ENCODE assay signal across 9 cellular contexts in genomic region chr20:62302341-62303048, GRCh38. TPM values are rescaled to one million over a fixed set of nuclear protein-coding genes. Genes with fewer than 3 reads are reported as not detected.
A peak's percentile ranks its signal among the peaks of the same experiment; 100 is the strongest.
DNase-seq lines count a peak whose midpoint lies in the region; ATAC-seq, FAIRE-seq and TF ChIP-seq lines count a peak whose summit lies in the region.
"Had no signal": no experiment of that assay in that cellular context is flagged by ENCODE, and none has a peak within 500 bp of the region (broad histone marks: within the 10 kb centered on the region; RNA-seq: fewer than 3 reads in every experiment).

Gene ADRM1 (plus strand): TSS chr20:62302997. CDS start chr20:62303569, 572 bp downstream.

- no peaks in the 10 kb centered on the region for H3K9me3 ChIP-seq in kidney (ENCODE audit: control insufficient read depth in 1 of 2, low read length in 2 of 2)

- TF ChIP-seq CTCF in kidney (IDR thresholded peaks at IDR 0.05; ENCODE audit: borderline replicate concordance, extremely low read depth, insufficient read depth) = peak; percentile 89

- H3K4me1 ChIP-seq in kidney (ENCODE audit: control insufficient read depth in 1 of 2, insufficient read depth in 1 of 2, low read depth in 1 of 2, low read length in 2 of 2) = peaks cover 21 to 28% of the 10 kb centered on the region in 2 donors

- DNase-seq in AML-193 (lab: John Stamatoyannopoulos, UW) (peak; percentile 83 to 86), NCI-H446 treated with DMSO at 0.1 percent for 48 hours (lab: John Stamatoyannopoulos, UW) (peak; percentile 93), cerebellar nuclear complex (lab: John Stamatoyannopoulos, UW) (peak; percentile 72 to 76), kidney (peak; percentile 99)
- peak; percentile 98 for DNase-seq in activated CD4-positive, CD25-positive, alpha-beta regulatory T cell treated with anti-CD3 and anti-CD28 coated beads, Interleukin-2, amount 50 U/mL, for 72 hours
- peak; percentile 96 for DNase-seq in stimulated activated CD4-positive, alpha-beta T cell treated with anti-CD3 and anti-CD28 coated beads, Interleukin-15, amount 100 ng/mL, for 24 hours

- no peak for FAIRE-seq in kidney (lab: Jason Lieb, UNC)
- FAIRE-seq: islet of Langerhans had no signal

- intact Hi-C loops in kidney (cut with DNase I) = loop anchor here (5.0 kb wide), 1 partner anchor 75 kb away; no protein-coding TSS in a partner anchor

- peak; percentile 83 for ATAC-seq in GM19035 (IDR thresholded peaks at IDR 0.05; ENCODE audit: unreplicated experiment)
- peak; percentile 87 for ATAC-seq in HG03354 (IDR thresholded peaks at IDR 0.05; ENCODE audit: poor library complexity, severe bottlenecking, unreplicated experiment)

- H3K9ac ChIP-seq in kidney (ENCODE audit: low read length in 2 of 2) = peak within 1 kb of the TSS; percentile 86 to 90

- peaks cover 0 to 23% of the 10 kb centered on the region in 2 donors for H3K36me3 ChIP-seq in kidney (ENCODE audit: control insufficient read depth in 1 of 2, insufficient read depth in 2 of 2, low read length in 2 of 2)

- peak within 1 kb of the TSS; percentile 68 to 82 for H3K4me3 ChIP-seq in kidney (ENCODE audit: low read length in 2 of 2)

- peak within 1 kb of the TSS; percentile 98 to 99 for H3K27ac ChIP-seq in kidney (ENCODE audit: low read depth in 2 of 2, low read length in 2 of 2)

RNA-seq across cellular contexts. Expression of gene ADRM1, which starts in this region (rescaled TPM):
- total RNA-seq in kidney = 64.4 TPM
- polyA plus RNA-seq in kidney (ENCODE audit: insufficient read depth, low read depth, low replicate concordance) = 79.4 TPM

Comparison
In these comparisons a context has a peak if more than half of its experiments do, and no peak if none do; other contexts are left out.
1. Peak in every context shown above with its lines: DNase-seq, ATAC-seq, H3K4me3 ChIP-seq and H3K27ac ChIP-seq.